Comparison of ENCODE assay signal across 8 cellular contexts in the genomic region with DNA sequence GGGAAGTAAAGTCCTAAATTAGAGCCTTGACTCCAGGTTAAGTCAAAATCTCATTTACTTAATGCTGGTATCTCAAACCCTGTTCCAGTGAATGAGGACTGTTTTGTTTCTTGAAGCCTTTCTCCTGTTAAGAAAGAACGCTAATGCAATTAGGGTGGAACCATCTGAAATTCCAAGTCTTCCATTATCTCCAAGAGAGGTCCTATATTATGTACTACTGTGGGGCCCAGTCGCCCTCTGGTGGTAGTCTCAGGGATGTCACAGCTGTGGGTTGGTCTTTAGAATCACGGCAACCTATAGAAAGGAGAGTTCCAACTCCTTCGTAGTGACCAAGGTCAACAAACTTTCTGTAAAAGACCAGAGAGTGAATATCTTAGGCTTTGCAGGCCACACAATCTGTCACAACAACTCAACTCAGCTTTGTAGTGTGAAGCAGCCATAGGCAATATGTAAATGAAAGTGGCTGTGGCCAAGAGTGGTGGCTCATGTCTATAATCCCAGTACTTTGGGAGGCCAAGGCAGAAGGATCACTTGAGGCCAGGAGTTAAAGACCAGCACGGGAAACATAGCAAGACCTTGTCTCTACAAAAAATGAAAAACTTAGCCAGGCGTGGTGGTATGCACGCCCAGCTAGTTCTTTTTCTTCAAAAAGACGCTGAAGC. TPM values are rescaled to one million over a fixed set of nuclear protein-coding genes. Genes with fewer than 3 reads are reported as not detected.
DNase-seq lines count a peak whose midpoint lies in the region; ATAC-seq and TF ChIP-seq lines count a peak whose summit lies in the region.

No MANE protein-coding gene starts in this region.

- no peak overlapping the region for H3K4me3 Mint-ChIP-seq in activated CD4-positive, alpha-beta T cell treated with anti-CD3 and anti-CD28 coated beads for 36 hours

- 64% methylated on average over 7 of the region's 8 CpGs for WGBS in right lobe of liver (ENCODE audit: insufficient coverage, low coverage, low lambda C conversion rate, missing lambda C conversion rate)

- peaks cover 0 to 17% (median 6%) of the 10 kb centered on the region in 4 donors for H3K4me1 ChIP-seq in right lobe of liver

- ATAC-seq in HG02870 (IDR thresholded peaks at IDR 0.05; ENCODE audit: unreplicated experiment) (peak; percentile 73), right lobe of liver (peak; percentile 61 to 82 (median 70))
- peak; percentile 98 for ATAC-seq in activated CD4-positive, alpha-beta T cell treated with anti-CD3 and anti-CD28 coated beads for 36 hours

- H3K9me3 ChIP-seq in right lobe of liver, result no peaks in the 10 kb centered on the region

- H3K27ac Mint-ChIP-seq in activated CD4-positive, alpha-beta T cell treated with anti-CD3 and anti-CD28 coated beads for 36 hours, result peak overlapping the region; percentile 58

- CTCF ChIA-PET in activated CD4-positive, alpha-beta T cell treated with anti-CD3 and anti-CD28 coated beads for 36 hours (lab: Charles Lee), result interaction anchor here (0.7 to 2.8 kb wide), 11 partner anchors 9 to 158 kb away, joined by 3 to 16 read pairs (median 3); a partner anchor contains a TSS

- TF ChIP-seq CTCF in right lobe of liver (IDR thresholded peaks at IDR 0.05), result peak; percentile 64 to 85 (median 84)

- peaks cover 0 to 42% (median 17%) of the 10 kb centered on the region in 4 donors for H3K36me3 ChIP-seq in right lobe of liver

- DNase-seq in NCI-H510A treated with DMSO at 0.1 percent for 48 hours (lab: John Stamatoyannopoulos, UW) (peak; percentile 37), NCI-H510A (lab: John Stamatoyannopoulos, UW) (no peak), NCI-H345 (lab: John Stamatoyannopoulos, UW) (peak; percentile 52), cerebellum (ENCODE audit: low spot score) (peak; percentile 53), right lobe of liver (peak in 1 of 3 donors; percentile 44)
- DNase-seq in activated CD4-positive, alpha-beta T cell treated with anti-CD3 and anti-CD28 coated beads for 36 hours, result peak; percentile 81
- peak in 2 of 3 donors; percentile 43 to 61 for DNase-seq in stimulated activated CD4-positive, alpha-beta T cell treated with anti-CD3 and anti-CD28 coated beads, TNF-alpha, amount 100 ng/mL, for 48 hours (ENCODE audit: low read depth in 3 of 3)

- peaks cover 9% of the 10 kb centered on the region for H3K4me1 Mint-ChIP-seq in activated CD4-positive, alpha-beta T cell treated with anti-CD3 and anti-CD28 coated beads for 36 hours

- H3K27me3 ChIP-seq in right lobe of liver, result no peaks in the 10 kb centered on the region

- intact Hi-C loops in activated CD4-positive, alpha-beta T cell treated with anti-CD3 and anti-CD28 coated beads for 36 hours (cut with DNase I, micrococcal nuclease), result loop anchor here (1.0 kb wide), 2 partner anchors 18 to 115 kb away; a partner anchor contains a TSS
- intact Hi-C loops in right lobe of liver (cut with DNase I), result no loop called here

- no peak for TF ChIP-seq POLR2A in right lobe of liver (IDR thresholded peaks at IDR 0.05)

- no peaks in the 10 kb centered on the region for H3K9me3 Mint-ChIP-seq in activated CD4-positive, alpha-beta T cell treated with anti-CD3 and anti-CD28 coated beads for 36 hours (ENCODE audit: low read depth)

- no peak overlapping the region for H3K27ac ChIP-seq in right lobe of liver

- no peak overlapping the region for H3K4me3 ChIP-seq in right lobe of liver

- POLR2A ChIA-PET in activated CD4-positive, alpha-beta T cell treated with anti-CD3 and anti-CD28 coated beads for 36 hours (lab: Charles Lee), result no interaction called here

- H3K27me3 Mint-ChIP-seq in activated CD4-positive, alpha-beta T cell treated with anti-CD3 and anti-CD28 coated beads for 36 hours, result no peaks in the 10 kb centered on the region

- peaks cover 50% of the 10 kb centered on the region for H3K36me3 Mint-ChIP-seq in activated CD4-positive, alpha-beta T cell treated with anti-CD3 and anti-CD28 coated beads for 36 hours (ENCODE audit: low read depth)

RNA-seq across cellular contexts. Expression of a gene that starts 9.3 kb away (rescaled TPM):
- total RNA-seq in activated CD4-positive, alpha-beta T cell treated with anti-CD3 and anti-CD28 coated beads for 36 hours, result 10 to 100 TPM; 26.1 to 27.1 TPM
- total RNA-seq in cerebellum (5.9 TPM), right lobe of liver (1 to 10 TPM; 5.4 to 9.4 (median 6.9) TPM)

RNA-seq across cellular contexts. Expression of a gene that starts 17.9 kb away (rescaled TPM):
- total RNA-seq in activated CD4-positive, alpha-beta T cell treated with anti-CD3 and anti-CD28 coated beads for 36 hours, result 1 to 10 TPM; 2.4 to 2.6 TPM
- 16.7 TPM for total RNA-seq in cerebellum
- under 1 TPM in 2 of 6 experiments, not detected in 4; 0.16 to 0.18 TPM for total RNA-seq in right lobe of liver

Comparison
In these comparisons a context has a peak if more than half of its experiments do, and no peak if none do; other contexts are left out.
1. intact Hi-C loops: an anchor here in activated CD4-positive, alpha-beta T cell treated with anti-CD3 and anti-CD28 coated beads for 36 hours (1.0 kb wide); none called in right lobe of liver.